In genomic region chr2:24075259-24075658, GRCh38 we compare ENCODE assay signal across 9 cellular contexts. TPM values are rescaled to one million over a fixed set of nuclear protein-coding genes. Genes with fewer than 3 reads are reported as not detected.
A peak's percentile ranks its signal among the peaks of the same experiment; 100 is the strongest.
DNase-seq lines count a peak whose midpoint lies in the region; ATAC-seq, FAIRE-seq and TF ChIP-seq lines count a peak whose summit lies in the region.
"Had no signal": no experiment of that assay in that cellular context is flagged by ENCODE, and none has a peak within 500 bp of the region (broad histone marks: within the 10 kb centered on the region; RNA-seq: fewer than 3 reads in every experiment).

No MANE protein-coding gene starts in this region.

- 0 out of 2 replicates have a peak, but pooled peaks cover 3% of the 10 kb centered on the region for H4K20me1 ChIP-seq in PC-3 (ENCODE audit: low read length)

- no peak overlapping the region for H2BK12ac ChIP-seq in neuronal stem cell (ENCODE audit: low read length)

- H2BK5ac ChIP-seq in neuronal stem cell (ENCODE audit: low read length): no peak overlapping the region

- H3K4ac ChIP-seq in neuronal stem cell (ENCODE audit: low read length): no peak overlapping the region

- H3K9me2 ChIP-seq in PC-3 (replicated peaks; ENCODE audit: low read length): no peaks in the 10 kb centered on the region

- BruUV-seq in PC-3 (replicated peaks; lab: Mats Ljungman, UMichigan): no TSS peak

- no peak overlapping the region for H2BK120ac ChIP-seq in neuronal stem cell (ENCODE audit: low read depth, low read length)

- H3K79me2 ChIP-seq in PC-3 (ENCODE audit: low read length): peaks cover 39% of the 10 kb centered on the region

- no peak for DNase-seq in CD4-positive, alpha-beta memory T cell
- DNase-seq in PC-3 (no peak), endothelial cell (ENCODE audit: low spot score) (no peak), neuronal stem cell (ENCODE audit: low spot score) (no peak), T1000 (lab: John Stamatoyannopoulos, UW) (no peak), urothelium cell line (ENCODE audit: low spot score) (no peak), cerebellum (ENCODE audit: low spot score) (no peak)
- no peak for DNase-seq in effector CD8-positive, alpha-beta T cell (lab: John Stamatoyannopoulos, UW)
- DNase-seq: NCI-H2029 had no signal

- CTCF ChIA-PET in CD4-positive, alpha-beta memory T cell (lab: Charles Lee; ENCODE audit: partially characterized antibody): interaction anchor here (0.7 kb wide), 1 partner anchor 326 kb away, joined by 3 read pairs; no protein-coding TSS in a partner anchor
- CTCF ChIA-PET in PC-3 (lab: Charles Lee): no interaction called here

- no peaks in the 10 kb centered on the region for H3K9me3 Mint-ChIP-seq in CD4-positive, alpha-beta memory T cell
- no peaks in the 10 kb centered on the region for H3K9me3 Mint-ChIP-seq in endothelial cell (ENCODE audit: unreplicated experiment)

- TF ChIP-seq CTCF in PC-3 (conservative IDR thresholded peaks at IDR 0.05; ENCODE audit: low read depth, low read length) (no peak), endothelial cell (IDR thresholded peaks at IDR 0.05; ENCODE audit: unreplicated experiment) (no peak)

- no peak for ATAC-seq in PC-3

- H3K9ac ChIP-seq in PC-3 (ENCODE audit: low read length) (peak overlapping the region; percentile 85), neuronal stem cell (ENCODE audit: low read depth, low read length, poor library complexity) (no peak overlapping the region)

- no peak overlapping the region for H2BK15ac ChIP-seq in neuronal stem cell (ENCODE audit: low read length)

- peaks cover 6 to 39% of the 10 kb centered on the region in 2 donors for H3K36me3 Mint-ChIP-seq in CD4-positive, alpha-beta memory T cell
- H3K36me3 Mint-ChIP-seq in endothelial cell (ENCODE audit: low read depth, unreplicated experiment): peaks cover 21% of the 10 kb centered on the region

- H2AFZ ChIP-seq in PC-3 (ENCODE audit: low read length) (no peak overlapping the region), neuronal stem cell (ENCODE audit: low read length) (no peak overlapping the region)

- no peaks in the 10 kb centered on the region for H3K27me3 ChIP-seq in CD4-positive, alpha-beta memory T cell (ENCODE audit: insufficient read depth, low read length)
- H3K27me3 ChIP-seq in PC-3 (ENCODE audit: low read length) (no peaks in the 10 kb centered on the region), neuronal stem cell (ENCODE audit: control insufficient read depth in 3 of 3, insufficient read depth in 3 of 3, low read depth in 1 of 3, low read length in 3 of 3) (no peaks in the 10 kb centered on the region)

- H2AK5ac ChIP-seq in neuronal stem cell (ENCODE audit: low read depth, low read length): no peak overlapping the region

- no peaks in the 10 kb centered on the region for H3K79me1 ChIP-seq in neuronal stem cell (ENCODE audit: low read depth, low read length)

- H3K4me2 ChIP-seq in PC-3 (ENCODE audit: low read length) (peak overlapping the region; percentile 94), neuronal stem cell (ENCODE audit: insufficient read depth, low read length, poor library complexity, severe bottlenecking) (peak overlapping the region; percentile 11)

- POLR2A ChIA-PET in CD4-positive, alpha-beta memory T cell (lab: Charles Lee; ENCODE audit: partially characterized antibody): interaction anchor here (2.4 to 3.7 kb wide), 3 partner anchors 25 to 149 kb away, joined by 15 to 124 read pairs (median 23); partner anchors contain the start of genes ATAD2B, FKBP1B and UBXN2A
- POLR2A ChIA-PET in PC-3 (lab: Charles Lee; ENCODE audit: unreplicated experiment): no interaction called here

- WGBS in neuronal stem cell (ENCODE audit: extremely low coverage in 2 of 2, insufficient read length in 2 of 2, insufficient replicate concordance in 1 of 2), 2 donors: no CpG with 5 or more reads among the region's 5 CpGs

- intact Hi-C loops in CD4-positive, alpha-beta memory T cell (cut with micrococcal nuclease): loop anchor here (5.0 kb wide), 1 partner anchor 133 kb away; the partner anchor contains the start of gene UBXN2A
- intact Hi-C loops in PC-3 (cut with micrococcal nuclease): no loop called here

- no peak overlapping the region for H4K8ac ChIP-seq in neuronal stem cell (ENCODE audit: low read depth, low read length)

- H3K27ac Mint-ChIP-seq in CD4-positive, alpha-beta memory T cell: peak overlapping the region; percentile 96 to 100 (median 99)
- peak overlapping the region; percentile 76 for H3K27ac Mint-ChIP-seq in endothelial cell (ENCODE audit: unreplicated experiment)

- no peaks in the 10 kb centered on the region for H3K27me3 Mint-ChIP-seq in CD4-positive, alpha-beta memory T cell
- H3K27me3 Mint-ChIP-seq in endothelial cell (ENCODE audit: unreplicated experiment): peaks cover 8% of the 10 kb centered on the region

- H3K27ac ChIP-seq in CD4-positive, alpha-beta memory T cell (ENCODE audit: low read depth, low read length): peak overlapping the region; percentile 89
- no peak overlapping the region for H3K27ac ChIP-seq in PC-3 (ENCODE audit: low read length)
- no peak overlapping the region for H3K27ac ChIP-seq in neuronal stem cell (replicated peaks; ENCODE audit: low read length)

- FAIRE-seq in urothelium cell line (lab: Jason Lieb, UNC): no peak

- H3K14ac ChIP-seq in neuronal stem cell (ENCODE audit: low read length): no peak overlapping the region

- H3K4me1 Mint-ChIP-seq in CD4-positive, alpha-beta memory T cell: peaks cover 24 to 48% (median 32%) of the 10 kb centered on the region in 4 donors
- peaks cover 19% of the 10 kb centered on the region for H3K4me1 Mint-ChIP-seq in endothelial cell (ENCODE audit: unreplicated experiment)

- peak overlapping the region in 1 of 2 donors; percentile 87 for H3K4me3 ChIP-seq in CD4-positive, alpha-beta memory T cell (ENCODE audit: low read length in 2 of 2)
- H3K4me3 ChIP-seq in PC-3 (ENCODE audit: low read length) (peak overlapping the region; percentile 97), neuronal stem cell (ENCODE audit: low read length in 2 of 2) (peak overlapping the region in 1 of 2 donors; percentile 83)

- peaks cover 28% of the 10 kb centered on the region for H3K4me1 ChIP-seq in CD4-positive, alpha-beta memory T cell (ENCODE audit: insufficient read depth, low read length)
- peaks cover 13% of the 10 kb centered on the region for H3K4me1 ChIP-seq in PC-3 (ENCODE audit: insufficient read depth, low read length)
- H3K4me1 ChIP-seq in neuronal stem cell (ENCODE audit: control insufficient read depth in 2 of 2, insufficient read depth in 1 of 2, low read depth in 1 of 2, low read length in 2 of 2): peaks cover 2 to 6% of the 10 kb centered on the region in 2 donors

- no peak overlapping the region for H3K23ac ChIP-seq in neuronal stem cell (ENCODE audit: low read depth, low read length, poor library complexity)

- H3K4me3 Mint-ChIP-seq in CD4-positive, alpha-beta memory T cell: peak overlapping the region; percentile 98 to 100 (median 99)
- H3K4me3 Mint-ChIP-seq in endothelial cell (ENCODE audit: unreplicated experiment): peak overlapping the region; percentile 97

- no peak overlapping the region for H3K18ac ChIP-seq in neuronal stem cell (ENCODE audit: low read length)

- no peak overlapping the region for H4K91ac ChIP-seq in neuronal stem cell (ENCODE audit: low read depth, low read length, poor library complexity)

- H3F3A ChIP-seq in PC-3 (ENCODE audit: low read length, unreplicated experiment): no peaks in the 10 kb centered on the region

- peaks cover 13% of the 10 kb centered on the region for H3K36me3 ChIP-seq in CD4-positive, alpha-beta memory T cell (ENCODE audit: insufficient read depth, low read length)
- H3K36me3 ChIP-seq in PC-3 (ENCODE audit: low read depth, low read length) (peaks cover 21% of the 10 kb centered on the region), neuronal stem cell (replicated peaks in 1 of 2; ENCODE audit: control insufficient read depth in 2 of 2, insufficient read depth in 2 of 2, low read length in 2 of 2) (peaks cover under 1 to 71% of the 10 kb centered on the region in 2 donors)

- H3K9me3 ChIP-seq in CD4-positive, alpha-beta memory T cell (ENCODE audit: control insufficient read depth in 1 of 2, low read length in 2 of 2): no peaks in the 10 kb centered on the region
- H3K9me3 ChIP-seq in PC-3 (ENCODE audit: low read length): no peaks in the 10 kb centered on the region
- H3K9me3 ChIP-seq in neuronal stem cell (replicated peaks in 1 of 2; ENCODE audit: control insufficient read depth in 2 of 2, insufficient read depth in 1 of 2, low read depth in 1 of 2, low read length in 2 of 2): no peaks in the 10 kb centered on the region

RNA-seq across cellular contexts. Expression of gene SF3B6, which starts 0.9 kb away (rescaled TPM):
- total RNA-seq in CD4-positive, alpha-beta memory T cell: 10 to 100 TPM; 50.0 to 55.3 TPM
- 100 to 1,000 TPM; 180 to 238 TPM for polyA plus RNA-seq in CD4-positive, alpha-beta memory T cell
- 139 and 220 TPM in 2 replicates for total RNA-seq in PC-3 (2014; rRNA removed)
- total RNA-seq in endothelial cell (ENCODE audit: unreplicated experiment): 67.5 TPM
- polyA plus RNA-seq in neuronal stem cell (2013, experiment 1 of 2): 237 TPM
- 242 TPM for polyA plus RNA-seq in neuronal stem cell (2013, experiment 2 of 2)
- total RNA-seq in cerebellum: 60.0 TPM

RNA-seq across cellular contexts. Expression of gene TP53I3, which starts 9.4 kb away (rescaled TPM):
- total RNA-seq in CD4-positive, alpha-beta memory T cell: under 1 TPM; 0.20 to 0.47 TPM
- under 1 TPM in 1 of 2 donors, not detected in 1; 0.15 TPM for polyA plus RNA-seq in CD4-positive, alpha-beta memory T cell
- total RNA-seq in PC-3 (2014; rRNA removed) (37.0 and 42.4 TPM in 2 replicates), endothelial cell (ENCODE audit: unreplicated experiment) (81.5 TPM), cerebellum (10.2 TPM)
- 14.8 TPM for polyA plus RNA-seq in neuronal stem cell (2013, experiment 1 of 2)
- polyA plus RNA-seq in neuronal stem cell (2013, experiment 2 of 2): 15.7 TPM

RNA-seq across cellular contexts. Expression of gene FKBP1B, which starts 25.7 kb away (rescaled TPM):
- 1 to 10 TPM in 1 of 2 experiments, under 1 TPM in 1; 0.58 to 1.3 TPM for total RNA-seq in CD4-positive, alpha-beta memory T cell
- polyA plus RNA-seq in CD4-positive, alpha-beta memory T cell: 1 to 10 TPM; 2.3 to 2.5 TPM
- total RNA-seq in PC-3 (2014; rRNA removed) (2.1 and 2.7 TPM in 2 replicates), endothelial cell (ENCODE audit: unreplicated experiment) (31.1 TPM), cerebellum (25.1 TPM)
- 40.0 TPM for polyA plus RNA-seq in neuronal stem cell (2013, experiment 1 of 2)
- 38.5 TPM for polyA plus RNA-seq in neuronal stem cell (2013, experiment 2 of 2)

RNA-seq across cellular contexts. Expression of gene WDCP, which starts 28.1 kb away (rescaled TPM):
- total RNA-seq in CD4-positive, alpha-beta memory T cell: 10 to 100 TPM; 17.5 to 20.5 TPM
- 1 to 10 TPM; 4.8 to 5.1 TPM for polyA plus RNA-seq in CD4-positive, alpha-beta memory T cell
- total RNA-seq in PC-3 (2014; rRNA removed) (5.6 and 11.5 TPM in 2 replicates), endothelial cell (ENCODE audit: unreplicated experiment) (13.4 TPM), cerebellum (18.0 TPM)
- polyA plus RNA-seq in neuronal stem cell (2013, experiment 1 of 2): 11.0 TPM
- 10.8 TPM for polyA plus RNA-seq in neuronal stem cell (2013, experiment 2 of 2)

RNA-seq across cellular contexts. Expression of gene PFN4, which starts 47.9 kb away (rescaled TPM):
- total RNA-seq in CD4-positive, alpha-beta memory T cell: not detected
- polyA plus RNA-seq in CD4-positive, alpha-beta memory T cell: not detected
- total RNA-seq in PC-3 (2014; rRNA removed) (0.44 and 2.3 TPM in 2 replicates), endothelial cell (ENCODE audit: unreplicated experiment) (1.0 TPM), cerebellum (1.00 TPM)
- polyA plus RNA-seq in neuronal stem cell (2013, experiment 1 of 2): 0.99 TPM
- 1.1 TPM for polyA plus RNA-seq in neuronal stem cell (2013, experiment 2 of 2)
